Comparison of ENCODE assay signal across 8 cellular contexts in genomic region chr7:80918909-80919721, GRCh38. TPM values are rescaled to one million over a fixed set of nuclear protein-coding genes. Genes with fewer than 3 reads are reported as not detected.
DNase-seq lines count a peak whose midpoint lies in the region; ATAC-seq and TF ChIP-seq lines count a peak whose summit lies in the region.

Gene SEMA3C, minus strand, starts transcription at chr7:80919051. Its CDS starts 2,270 bp downstream, at chr7:80916781.

- H3K4me1 ChIP-seq in duodenal mucosa (ENCODE audit: control insufficient read depth in 1 of 2, insufficient read depth in 2 of 2, low read length in 2 of 2) (peaks cover 4 to 35% of the 10 kb centered on the region in 2 donors), left lung (peaks cover 0 to 17% of the 10 kb centered on the region in 2 donors)

- peak within 1 kb of the TSS; percentile 86 for H3K4me3 ChIP-seq in SK-N-MC
- H3K4me3 ChIP-seq in duodenal mucosa (ENCODE audit: low read depth in 1 of 2, low read length in 2 of 2): peak within 1 kb of the TSS; percentile 68 to 90
- H3K4me3 ChIP-seq in left lung: peak within 1 kb of the TSS; percentile 37 to 58

- H3K27ac ChIP-seq in SK-N-MC (0 out of 2 replicates have a peak within 1 kb of the TSS, but pooled peaks have one; percentile 20), duodenal mucosa (ENCODE audit: low read depth, low read length) (peak within 1 kb of the TSS; percentile 49), left lung (peak within 1 kb of the TSS; percentile 77 to 82)

- intact Hi-C loops in left lung (cut with DNase I): no loop called here

- ATAC-seq in GM21723 (IDR thresholded peaks at IDR 0.05; ENCODE audit: unreplicated experiment) (peak; percentile 72), left lung (peak; percentile 96), HG03196 (IDR thresholded peaks at IDR 0.05; ENCODE audit: unreplicated experiment) (no peak)

- H3K9ac ChIP-seq in SK-N-MC (ENCODE audit: insufficient read length) (peak within 1 kb of the TSS; percentile 76), duodenal mucosa (ENCODE audit: low read depth in 1 of 2, low read length in 2 of 2) (peak within 1 kb of the TSS; percentile 65 to 83)

- peaks cover 25% of the 10 kb centered on the region for H3K36me3 ChIP-seq in SK-N-MC (ENCODE audit: insufficient read depth, low read length)
- H3K36me3 ChIP-seq in duodenal mucosa (ENCODE audit: control insufficient read depth in 1 of 2, insufficient read depth in 2 of 2, low read length in 2 of 2): no peaks in the 10 kb centered on the region
- no peaks in the 10 kb centered on the region for H3K36me3 ChIP-seq in left lung

- H3K9me3 ChIP-seq in SK-N-MC (ENCODE audit: low read depth, low read length): no peaks in the 10 kb centered on the region
- no peaks in the 10 kb centered on the region for H3K9me3 ChIP-seq in duodenal mucosa (ENCODE audit: control insufficient read depth in 1 of 2, low read length in 2 of 2)
- H3K9me3 ChIP-seq in left lung: no peaks in the 10 kb centered on the region

- H3K27me3 ChIP-seq in duodenal mucosa (ENCODE audit: control insufficient read depth in 1 of 2, insufficient read depth in 2 of 2, low read length in 2 of 2) (no peaks in the 10 kb centered on the region), left lung (peaks cover 0 to 32% of the 10 kb centered on the region in 2 donors)

- no peak for TF ChIP-seq CTCF in left lung (IDR thresholded peaks at IDR 0.05)

- DNase-seq in DMS53 (lab: John Stamatoyannopoulos, UW): peak; percentile 97
- DNase-seq in LoVo (ENCODE audit: low spot score): peak; percentile 98
- no peak for DNase-seq in SK-N-MC (ENCODE audit: low read depth, low spot score)
- peak; percentile 92 to 96 for DNase-seq in left lung
- DNase-seq in stimulated activated CD8-positive, alpha-beta memory T cell treated with anti-CD3 and anti-CD28 coated beads, Interleukin-15, amount 100 ng/mL, for 48 hours (ENCODE audit: low read depth in 2 of 2): peak; percentile 11 to 15

RNA-seq across cellular contexts. Expression of gene SEMA3C, which starts in this region (rescaled TPM):
- total RNA-seq in left lung: 10 to 100 TPM; 58.0 to 63.1 TPM

Comparison
In these comparisons a context has a peak if more than half of its experiments do, and no peak if none do; other contexts are left out.
1. H3K27ac ChIP-seq: peak in every context shown above with its lines; median percentile 80 in left lung; 49 in duodenal mucosa; 20 in SK-N-MC.